8 cellular contexts compared by ENCODE assay signal in genomic region chr7:99997545-99998137, GRCh38. TPM values are rescaled to one million over a fixed set of nuclear protein-coding genes. Genes with fewer than 3 reads are reported as not detected.
A peak's percentile ranks its signal among the peaks of the same experiment; 100 is the strongest.
DNase-seq lines count a peak whose midpoint lies in the region; ATAC-seq and TF ChIP-seq lines count a peak whose summit lies in the region.

No MANE protein-coding gene starts in this region.

- H3K27me3 ChIP-seq in parathyroid adenoma (ENCODE audit: control insufficient read depth, insufficient read depth, low read length) (no peaks in the 10 kb centered on the region), tibial nerve (no peaks in the 10 kb centered on the region)

- peak in 1 of 2 donors; percentile 42 for TF ChIP-seq EP300 in tibial nerve (IDR thresholded peaks at IDR 0.05)

- H3K79me2 ChIP-seq in parathyroid adenoma = no peaks in the 10 kb centered on the region

- no peaks in the 10 kb centered on the region for H3K36me3 ChIP-seq in parathyroid adenoma (ENCODE audit: control insufficient read depth, insufficient read depth, low read length)
- H3K36me3 ChIP-seq in tibial nerve = no peaks in the 10 kb centered on the region

- DNase-seq in GM12865 (ENCODE audit: low read depth) (peak; percentile 83), NCI-H1930 (lab: John Stamatoyannopoulos, UW) (peak; percentile 32 to 57), activated T-helper 1 cell treated with Interleukin-2 at 50 U/mL for 16 hours (ENCODE audit: low read depth) (peak; percentile 65), fibroblast of pulmonary artery (ENCODE audit: low read depth) (peak; percentile 36), tibial nerve (ENCODE audit: low spot score in 2 of 2) (no peak)

- no peaks in the 10 kb centered on the region for H3K9me3 ChIP-seq in parathyroid adenoma (ENCODE audit: control insufficient read depth, low read length)
- no peaks in the 10 kb centered on the region for H3K9me3 ChIP-seq in tibial nerve

- ATAC-seq in GM18858 (IDR thresholded peaks at IDR 0.05; ENCODE audit: unreplicated experiment) = no peak
- ATAC-seq in GM21619 (IDR thresholded peaks at IDR 0.05; ENCODE audit: unreplicated experiment) = no peak

- H3K27ac ChIP-seq in parathyroid adenoma (peak overlapping the region; percentile 35), tibial nerve (peak overlapping the region; percentile 57 to 85 (median 70))

- TF ChIP-seq CTCF in GM12865 (IDR thresholded peaks at IDR 0.05; ENCODE audit: insufficient read depth, low read depth, low read length, missing control alignments) (peak; percentile 8), fibroblast of pulmonary artery (IDR thresholded peaks at IDR 0.05; ENCODE audit: low read length, missing control alignments) (peak; percentile 2), parathyroid adenoma (IDR thresholded peaks at IDR 0.05) (no peak), tibial nerve (IDR thresholded peaks at IDR 0.05) (peak; percentile 31 to 65 (median 49))

- peak overlapping the region; percentile 74 for H2AFZ ChIP-seq in parathyroid adenoma

- WGBS in tibial nerve, 2 donors = 3 to 6% methylated on average over 30 to 31 of the region's 35 CpGs

- no peak overlapping the region for H3K4me2 ChIP-seq in parathyroid adenoma (ENCODE audit: low read length)

- H3K9ac ChIP-seq in parathyroid adenoma = no peak overlapping the region

- TF ChIP-seq POLR2A in tibial nerve (IDR thresholded peaks at IDR 0.05) = no peak

- H3K4me3 ChIP-seq in GM12865 (ENCODE audit: low read depth, low read length) = peak overlapping the region; percentile 49
- peak overlapping the region; percentile 40 for H3K4me3 ChIP-seq in fibroblast of pulmonary artery (replicated peaks; ENCODE audit: low read depth, low read length)
- H3K4me3 ChIP-seq in parathyroid adenoma (ENCODE audit: low read depth, low read length) = peak overlapping the region; percentile 33
- peak overlapping the region; percentile 27 to 60 (median 52) for H3K4me3 ChIP-seq in tibial nerve

- no peaks in the 10 kb centered on the region for H3K4me1 ChIP-seq in parathyroid adenoma
- peaks cover 0 to 21% (median 4%) of the 10 kb centered on the region in 4 donors for H3K4me1 ChIP-seq in tibial nerve

RNA-seq across cellular contexts. Expression of gene ZKSCAN1, which starts 17.8 kb away (rescaled TPM):
- 10 to 100 TPM; 32.4 to 37.5 (median 35.4) TPM for total RNA-seq in tibial nerve

RNA-seq across cellular contexts. Expression of gene AZGP1, which starts 21.8 kb away (rescaled TPM):
- total RNA-seq in tibial nerve = 100 to 1,000 TPM in 2 of 4 donors, 10 to 100 TPM in 2; 68.7 to 182 (median 111) TPM

RNA-seq across cellular contexts. Expression of gene ZSCAN21, which starts 51.9 kb away (rescaled TPM):
- 10 to 100 TPM; 12.9 to 18.0 (median 16.5) TPM for total RNA-seq in tibial nerve

Comparison
In these comparisons a context has a peak if more than half of its experiments do, and no peak if none do; other contexts are left out.
1. DNase-seq: peak in GM12865 (single experiment), NCI-H1930 (2 of 2), activated T-helper 1 cell treated with Interleukin-2 at 50 U/mL for 16 hours (single experiment) and fibroblast of pulmonary artery (single experiment); none in tibial nerve (0 of 2).
2. Peak in every context shown above with its lines, with median percentiles within 50 percentile points of each other: H3K4me3 ChIP-seq.